ENCODE assay signal across 1 cellular context in the genomic region with DNA sequence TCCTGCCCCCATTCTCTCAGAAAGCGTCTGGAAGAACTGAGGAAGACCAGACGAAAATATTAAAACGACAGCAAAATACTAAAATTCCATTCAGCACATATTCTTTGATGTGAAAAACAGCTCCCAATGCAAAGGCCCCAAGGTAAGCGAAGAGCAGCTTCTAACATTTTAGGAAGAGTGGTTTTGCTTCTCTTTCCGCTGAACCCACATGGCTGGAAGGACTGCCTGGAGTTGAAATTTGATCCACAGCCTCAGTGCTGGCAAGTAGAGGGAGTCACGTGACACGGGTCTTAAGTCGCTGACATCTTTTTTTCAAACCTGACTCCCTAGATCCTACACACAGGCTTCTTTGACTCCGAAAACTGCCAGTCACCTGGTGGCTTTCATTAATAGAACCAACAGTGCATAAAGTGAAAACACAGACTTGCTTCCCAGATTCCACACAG.
TF ChIP-seq lines count a peak whose summit lies in the region.

A gene (minus strand): TSS at position 233 of the 446 bp plus-strand sequence. CDS start 221 bp downstream, at position 12.

TF ChIP-seq in HepG2, 621 proteins besides CTCF, POLR2A, EP300 and RAD21 (continued from another document):
- TF ChIP-seq, protein P1, sequence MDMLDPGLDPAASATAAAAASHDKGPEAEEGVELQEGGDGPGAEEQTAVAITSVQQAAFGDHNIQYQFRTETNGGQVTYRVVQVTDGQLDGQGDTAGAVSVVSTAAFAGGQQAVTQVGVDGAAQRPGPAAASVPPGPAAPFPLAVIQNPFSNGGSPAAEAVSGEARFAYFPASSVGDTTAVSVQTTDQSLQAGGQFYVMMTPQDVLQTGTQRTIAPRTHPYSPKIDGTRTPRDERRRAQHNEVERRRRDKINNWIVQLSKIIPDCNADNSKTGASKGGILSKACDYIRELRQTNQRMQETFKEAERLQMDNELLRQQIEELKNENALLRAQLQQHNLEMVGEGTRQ (IDR thresholded peaks at IDR 0.05; ENCODE audit: low read depth, low read length) = peak; percentile 91
- TF ChIP-seq, protein P1 (CRISPR knock-in tag; IDR thresholded peaks at IDR 0.05; ENCODE audit: borderline replicate concordance) = peak; percentile 47; the same call in 1 of the 2 replicates
- TF ChIP-seq ZMYM4 (CRISPR knock-in tag; IDR thresholded peaks at IDR 0.05) (peak; percentile 58; the same call in 1 of the 2 replicates), WIZ (CRISPR knock-in tag; IDR thresholded peaks at IDR 0.05) (no peak), SIX1 (CRISPR knock-in tag; IDR thresholded peaks at IDR 0.05; ENCODE audit: borderline replicate concordance) (peak; percentile 41; the same call in 1 of the 2 replicates), KMT2A (CRISPR knock-in tag; IDR thresholded peaks at IDR 0.05) (no peak), SIX4 (CRISPR knock-in tag; IDR thresholded peaks at IDR 0.05) (0 out of 2 replicates have a peak, but pooled peaks have one; percentile 34), CHD4 (IDR thresholded peaks at IDR 0.05; ENCODE audit: borderline replicate concordance, low read length) (no peak)
